In genomic region chr4:178894126-178894525, GRCh38 we compare ENCODE assay signal across 17 cellular contexts.
DNase-seq lines count a peak whose midpoint lies in the region; ATAC-seq and TF ChIP-seq lines count a peak whose summit lies in the region.
"Had no signal": no experiment of that assay in that cellular context is flagged by ENCODE, and none has a peak within 500 bp of the region (broad histone marks: within the 10 kb centered on the region; RNA-seq: fewer than 3 reads in every experiment).

No MANE protein-coding gene starts in this region.

- TF ChIP-seq POLR2A in gastroesophageal sphincter (IDR thresholded peaks at IDR 0.05) (no peak), spleen (IDR thresholded peaks at IDR 0.05) (no peak)

- intact Hi-C loops in spleen (cut with DNase I; ENCODE audit: low total_unique reads), result no loop called here

- in situ Hi-C loops in G401 (cut with HindIII; ENCODE audit: low sequenced_read_pairs), result no loop called here

- H3K27ac ChIP-seq in gastroesophageal sphincter (no peak overlapping the region), spleen (no peak overlapping the region)
- H3K27ac ChIP-seq: BLaER1, GM23248 had no signal

- H3K36me3 ChIP-seq in gastroesophageal sphincter, result no peaks in the 10 kb centered on the region
- no peaks in the 10 kb centered on the region for H3K36me3 ChIP-seq in spleen
- H3K36me3 ChIP-seq: BLaER1 had no signal

- H3K27me3 ChIP-seq in gastroesophageal sphincter (no peaks in the 10 kb centered on the region), spleen (replicated peaks in 1 of 7) (no peaks in the 10 kb centered on the region)
- H3K27me3 ChIP-seq: BLaER1 had no signal

- H3K4me3 ChIP-seq in gastroesophageal sphincter (no peak overlapping the region), spleen (no peak overlapping the region)
- H3K4me3 ChIP-seq: BLaER1, GM23248 had no signal

- DNase-seq in G401 (ENCODE audit: low spot score) (peak; percentile 94), cerebellar nuclear complex (lab: John Stamatoyannopoulos, UW) (peak; percentile 50 to 74), spleen (peak; percentile 56), mesenteric fat pad (ENCODE audit: low spot score) (no peak), NOMO-1 treated with DMSO at 0.1 percent for 48 hours (lab: John Stamatoyannopoulos, UW; ENCODE audit: unreplicated experiment) (no peak)
- DNase-seq: 8988T; Calu3; CD4-positive, alpha-beta memory T cell; DND-41; EL; GM23248; HCEC 1CT; IMR-90 had no signal

- H3K4me1 ChIP-seq in gastroesophageal sphincter, result no peaks in the 10 kb centered on the region
- no peaks in the 10 kb centered on the region for H3K4me1 ChIP-seq in spleen
- H3K4me1 ChIP-seq: BLaER1 had no signal

- H3K9me3 ChIP-seq in gastroesophageal sphincter (no peaks in the 10 kb centered on the region), spleen (peaks cover 0 to 21% (median 0%) of the 10 kb centered on the region in 8 donors)
- H3K9me3 ChIP-seq: BLaER1 had no signal

- TF ChIP-seq CTCF in gastroesophageal sphincter (IDR thresholded peaks at IDR 0.05) (no peak), spleen (IDR thresholded peaks at IDR 0.05 in 8 of 11, conservative IDR thresholded peaks at IDR 0.05 in 3 of 11) (no peak)

- 84 to 96% methylated on average over 5 to 7 of the region's 9 CpGs for WGBS in gastroesophageal sphincter (ENCODE audit: low coverage in 1 of 2), 2 donors
- WGBS in spleen, 5 donors, result 88 to 94% (median 91%) methylated on average over 9 of the region's 9 CpGs

- peak; percentile 28 for ATAC-seq in gastroesophageal sphincter
- no peak for ATAC-seq in HG03442 (IDR thresholded peaks at IDR 0.05; ENCODE audit: unreplicated experiment)
- ATAC-seq in GM18858 (IDR thresholded peaks at IDR 0.05; ENCODE audit: unreplicated experiment), result no peak

- no peak for TF ChIP-seq EP300 in gastroesophageal sphincter (IDR thresholded peaks at IDR 0.05)

Comparison
In these comparisons a context has a peak if more than half of its experiments do, and no peak if none do; other contexts are left out.
1. DNase-seq: peak in G401 (single experiment), cerebellar nuclear complex (2 of 2) and spleen (single experiment); none in mesenteric fat pad (single experiment) and NOMO-1 treated with DMSO at 0.1 percent for 48 hours (single experiment).